ENCODE assay signal across 2 cellular contexts in the genomic region with DNA sequence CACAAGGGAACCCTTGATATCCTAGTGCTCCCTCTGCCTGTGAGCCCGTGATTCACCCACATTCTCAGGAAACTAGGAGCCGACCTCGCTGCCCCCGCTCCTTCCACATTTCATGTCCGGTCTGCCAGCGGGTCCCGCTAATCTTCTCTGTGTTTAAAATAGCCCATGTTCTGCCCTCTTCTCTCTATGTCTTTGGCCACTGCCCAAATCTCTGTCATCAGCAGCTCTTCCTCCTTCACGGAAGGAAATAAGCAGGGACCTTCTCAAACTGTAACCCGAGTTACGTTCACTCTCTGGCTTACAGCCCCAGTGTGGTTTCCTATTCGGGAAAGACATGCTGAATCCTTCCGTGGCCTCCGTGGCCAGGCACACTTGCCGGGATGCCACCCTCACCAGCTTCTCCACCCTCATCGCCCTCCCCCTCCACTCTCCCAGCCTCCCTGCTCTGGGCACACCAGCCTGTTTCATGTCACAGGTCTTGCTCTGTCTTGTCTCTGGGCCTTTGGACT.
TF ChIP-seq lines count a peak whose summit lies in the region.

No MANE protein-coding gene starts in this region.

TF ChIP-seq in IMR-90, 13 proteins besides CTCF, POLR2A, EP300 and RAD21:
- TF ChIP-seq MAFK (IDR thresholded peaks at IDR 0.05; ENCODE audit: low read depth, low read length), result no peak
- no peak for TF ChIP-seq CHD1 (IDR thresholded peaks at IDR 0.05; ENCODE audit: low read depth, low read length)
- no peak for TF ChIP-seq ELK1 (IDR thresholded peaks at IDR 0.05; ENCODE audit: borderline replicate concordance, low read depth, low read length)
- TF ChIP-seq MXI1 (IDR thresholded peaks at IDR 0.05; ENCODE audit: borderline replicate concordance, low read depth, low read length), result no peak
- no peak for TF ChIP-seq RCOR1 (IDR thresholded peaks at IDR 0.05; ENCODE audit: insufficient replicate concordance, low read length)
- TF ChIP-seq USF2 (IDR thresholded peaks at IDR 0.05; ENCODE audit: low read depth, low read length), result no peak
- TF ChIP-seq BHLHE40 (IDR thresholded peaks at IDR 0.05; ENCODE audit: low read depth, low read length), result no peak

TF ChIP-seq in SK-N-SH, 30 proteins besides CTCF, POLR2A, EP300 and RAD21:
- no peak for TF ChIP-seq RCOR1 (IDR thresholded peaks at IDR 0.05; ENCODE audit: low read length)
- no peak for TF ChIP-seq RFX5 (IDR thresholded peaks at IDR 0.05; ENCODE audit: low read length)
- no peak for TF ChIP-seq SIN3A (IDR thresholded peaks at IDR 0.05; ENCODE audit: borderline replicate concordance, low read depth, low read length)
- TF ChIP-seq TCF12 (IDR thresholded peaks at IDR 0.05), result no peak
- TF ChIP-seq EZH2phosphoT487 (IDR thresholded peaks at IDR 0.05; ENCODE audit: borderline replicate concordance, low read depth), result no peak
- no peak for TF ChIP-seq TEAD4 (IDR thresholded peaks at IDR 0.05; ENCODE audit: borderline replicate concordance, insufficient read depth)
- TF ChIP-seq FOXJ3 (CRISPR knock-in tag; IDR thresholded peaks at IDR 0.05), result no peak
- TF ChIP-seq NRF1 (IDR thresholded peaks at IDR 0.05; ENCODE audit: low read depth, low read length), result no peak
- TF ChIP-seq POLR2AphosphoS5 (IDR thresholded peaks at IDR 0.05; ENCODE audit: low read depth, low read length), result no peak
- TF ChIP-seq ELF1 (IDR thresholded peaks at IDR 0.05), result no peak
- TF ChIP-seq PBX3 (IDR thresholded peaks at IDR 0.05), result no peak
- TF ChIP-seq MXI1 (IDR thresholded peaks at IDR 0.05; ENCODE audit: low read depth, low read length), result no peak
- no peak for TF ChIP-seq YY1 (IDR thresholded peaks at IDR 0.05; ENCODE audit: low read depth)
- TF ChIP-seq, protein P1, sequence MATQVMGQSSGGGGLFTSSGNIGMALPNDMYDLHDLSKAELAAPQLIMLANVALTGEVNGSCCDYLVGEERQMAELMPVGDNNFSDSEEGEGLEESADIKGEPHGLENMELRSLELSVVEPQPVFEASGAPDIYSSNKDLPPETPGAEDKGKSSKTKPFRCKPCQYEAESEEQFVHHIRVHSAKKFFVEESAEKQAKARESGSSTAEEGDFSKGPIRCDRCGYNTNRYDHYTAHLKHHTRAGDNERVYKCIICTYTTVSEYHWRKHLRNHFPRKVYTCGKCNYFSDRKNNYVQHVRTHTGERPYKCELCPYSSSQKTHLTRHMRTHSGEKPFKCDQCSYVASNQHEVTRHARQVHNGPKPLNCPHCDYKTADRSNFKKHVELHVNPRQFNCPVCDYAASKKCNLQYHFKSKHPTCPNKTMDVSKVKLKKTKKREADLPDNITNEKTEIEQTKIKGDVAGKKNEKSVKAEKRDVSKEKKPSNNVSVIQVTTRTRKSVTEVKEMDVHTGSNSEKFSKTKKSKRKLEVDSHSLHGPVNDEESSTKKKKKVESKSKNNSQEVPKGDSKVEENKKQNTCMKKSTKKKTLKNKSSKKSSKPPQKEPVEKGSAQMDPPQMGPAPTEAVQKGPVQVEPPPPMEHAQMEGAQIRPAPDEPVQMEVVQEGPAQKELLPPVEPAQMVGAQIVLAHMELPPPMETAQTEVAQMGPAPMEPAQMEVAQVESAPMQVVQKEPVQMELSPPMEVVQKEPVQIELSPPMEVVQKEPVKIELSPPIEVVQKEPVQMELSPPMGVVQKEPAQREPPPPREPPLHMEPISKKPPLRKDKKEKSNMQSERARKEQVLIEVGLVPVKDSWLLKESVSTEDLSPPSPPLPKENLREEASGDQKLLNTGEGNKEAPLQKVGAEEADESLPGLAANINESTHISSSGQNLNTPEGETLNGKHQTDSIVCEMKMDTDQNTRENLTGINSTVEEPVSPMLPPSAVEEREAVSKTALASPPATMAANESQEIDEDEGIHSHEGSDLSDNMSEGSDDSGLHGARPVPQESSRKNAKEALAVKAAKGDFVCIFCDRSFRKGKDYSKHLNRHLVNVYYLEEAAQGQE (IDR thresholded peaks at IDR 0.05; ENCODE audit: low read depth, low read length), result no peak
- TF ChIP-seq USF2 (IDR thresholded peaks at IDR 0.05; ENCODE audit: borderline replicate concordance, low read depth, low read length), result no peak
